9 cellular contexts compared by ENCODE assay signal in genomic region chr20:45406260-45407066, GRCh38. TPM values are rescaled to one million over a fixed set of nuclear protein-coding genes. Genes with fewer than 3 reads are reported as not detected.
DNase-seq lines count a peak whose midpoint lies in the region; ATAC-seq and TF ChIP-seq lines count a peak whose summit lies in the region.
"Had no signal": no experiment of that assay in that cellular context is flagged by ENCODE, and none has a peak within 500 bp of the region (broad histone marks: within the 10 kb centered on the region; RNA-seq: fewer than 3 reads in every experiment).

No MANE protein-coding gene starts in this region.

- no peak overlapping the region for H2AFZ ChIP-seq in OCI-LY1 (ENCODE audit: low read length)

- TF ChIP-seq CTCF in OCI-LY1 (IDR thresholded peaks at IDR 0.05; ENCODE audit: low read length) (no peak), fibroblast of the aortic adventitia (IDR thresholded peaks at IDR 0.05; ENCODE audit: insufficient read depth, low read length) (no peak)

- H4K20me1 ChIP-seq in OCI-LY1 (ENCODE audit: insufficient read depth, low read length), result no peaks in the 10 kb centered on the region

- H3K9me3 Mint-ChIP-seq in activated T-helper 17 cell treated with anti-CD3 and anti-CD28 coated beads, Interleukin-2, amount 50 U/mL, for 72 hours, result no peaks in the 10 kb centered on the region
- H3K9me3 Mint-ChIP-seq in naive thymus-derived CD8-positive, alpha-beta T cell, result peaks cover 0 to 8% (median 0%) of the 10 kb centered on the region in 9 donors

- no peaks in the 10 kb centered on the region for H3F3A ChIP-seq in OCI-LY1 (ENCODE audit: insufficient read depth, low read length)

- H3K27me3 Mint-ChIP-seq in activated T-helper 17 cell treated with anti-CD3 and anti-CD28 coated beads, Interleukin-2, amount 50 U/mL, for 72 hours, result no peaks in the 10 kb centered on the region
- peaks cover 0 to 2% (median 0%) of the 10 kb centered on the region in 5 donors for H3K27me3 Mint-ChIP-seq in naive thymus-derived CD8-positive, alpha-beta T cell

- H3K4me2 ChIP-seq in OCI-LY1 (ENCODE audit: low read length), result peak overlapping the region; percentile 40

- peak overlapping the region; percentile 71 for H3K4me3 Mint-ChIP-seq in activated T-helper 17 cell treated with anti-CD3 and anti-CD28 coated beads, Interleukin-2, amount 50 U/mL, for 72 hours
- H3K4me3 Mint-ChIP-seq in naive thymus-derived CD8-positive, alpha-beta T cell, result peak overlapping the region; percentile 80 to 91 (median 82)

- peak; percentile 64 for ATAC-seq in activated T-helper 17 cell treated with anti-CD3 and anti-CD28 coated beads, Interleukin-2, amount 50 U/mL, for 72 hours (replicated peaks)
- ATAC-seq in naive thymus-derived CD8-positive, alpha-beta T cell, result peak; percentile 58 to 64
- ATAC-seq in GM21526 (IDR thresholded peaks at IDR 0.05; ENCODE audit: low FRiP score, unreplicated experiment), result no peak

- H3K27ac ChIP-seq in OCI-LY1 (ENCODE audit: low read depth, low read length, poor library complexity, severe bottlenecking) (no peak overlapping the region), temporal lobe (ENCODE audit: low read depth, low read length) (peak overlapping the region; percentile 99)
- H3K27ac ChIP-seq: 22Rv1 had no signal

- POLR2A ChIA-PET in naive thymus-derived CD8-positive, alpha-beta T cell (lab: Charles Lee), result interaction anchor here (1.2 to 5.5 kb wide), 6 partner anchors 10 to 43 kb away, joined by 4 to 53 read pairs (median 16); partner anchors contain the start of genes PIGT and SYS1

- peak overlapping the region; percentile 45 for H3K4me3 ChIP-seq in OCI-LY1 (ENCODE audit: low read depth, low read length, poor library complexity, severe bottlenecking)
- peak overlapping the region; percentile 73 for H3K4me3 ChIP-seq in fibroblast of the aortic adventitia (ENCODE audit: low read depth, low read length)

- peaks cover 9% of the 10 kb centered on the region; the same call in 1 of the 2 replicates for H3K27me3 ChIP-seq in OCI-LY1 (ENCODE audit: insufficient read depth, low read length)

- peaks cover 3% of the 10 kb centered on the region; the same call in 1 of the 2 replicates for H3K9me3 ChIP-seq in OCI-LY1 (ENCODE audit: low read length)

- H3K27ac Mint-ChIP-seq in activated T-helper 17 cell treated with anti-CD3 and anti-CD28 coated beads, Interleukin-2, amount 50 U/mL, for 72 hours, result no peak overlapping the region
- H3K27ac Mint-ChIP-seq in naive thymus-derived CD8-positive, alpha-beta T cell, result peak overlapping the region in 8 of 10 donors; percentile 79 to 93 (median 86)

- H3K36me3 Mint-ChIP-seq in activated T-helper 17 cell treated with anti-CD3 and anti-CD28 coated beads, Interleukin-2, amount 50 U/mL, for 72 hours (ENCODE audit: low read depth), result no peaks in the 10 kb centered on the region
- H3K36me3 Mint-ChIP-seq in naive thymus-derived CD8-positive, alpha-beta T cell, result peaks cover 0 to 8% (median 3%) of the 10 kb centered on the region in 3 donors

- no peak overlapping the region for H3K9ac ChIP-seq in OCI-LY1 (ENCODE audit: low read length)

- H3K36me3 ChIP-seq in OCI-LY1 (ENCODE audit: insufficient read depth, low read length), result no peaks in the 10 kb centered on the region; the same call in 1 of the 2 replicates

- H3K4me1 ChIP-seq in OCI-LY1 (ENCODE audit: insufficient read depth, low read length, severe bottlenecking), result peaks cover 12% of the 10 kb centered on the region

- peaks cover 9% of the 10 kb centered on the region for H3K4me1 Mint-ChIP-seq in activated T-helper 17 cell treated with anti-CD3 and anti-CD28 coated beads, Interleukin-2, amount 50 U/mL, for 72 hours
- H3K4me1 Mint-ChIP-seq in naive thymus-derived CD8-positive, alpha-beta T cell, result peaks cover 12 to 30% (median 25%) of the 10 kb centered on the region in 4 donors

- DNase-seq in DMS 273 (lab: John Stamatoyannopoulos, UW; ENCODE audit: unreplicated experiment) (peak; percentile 77), DMS 273 treated with DMSO at 0.1 percent for 48 hours (lab: John Stamatoyannopoulos, UW) (no peak), fibroblast of the aortic adventitia (ENCODE audit: low read depth) (peak; percentile 31)
- peak; percentile 23 to 70 (median 45) for DNase-seq in naive thymus-derived CD8-positive, alpha-beta T cell

- no peaks in the 10 kb centered on the region for H3K79me2 ChIP-seq in OCI-LY1 (ENCODE audit: insufficient read depth, low read length)

- H3K9me2 ChIP-seq in OCI-LY1 (ENCODE audit: low read depth, low read length), result no peaks in the 10 kb centered on the region

RNA-seq across cellular contexts. Expression of gene DBNDD2, which starts 1.6 kb away (rescaled TPM):
- 10 to 100 TPM in 1 of 2 donors, 1 to 10 TPM in 1; 4.6 to 12.5 TPM for total RNA-seq in activated T-helper 17 cell treated with anti-CD3 and anti-CD28 coated beads, Interleukin-2, amount 50 U/mL, for 72 hours
- 1.3 and 4.6 TPM in 2 replicates for total RNA-seq in fibroblast of the aortic adventitia (ENCODE audit: low replicate concordance)
- total RNA-seq in naive thymus-derived CD8-positive, alpha-beta T cell, result 10 to 100 TPM; 13.6 to 13.9 TPM
- 10 to 100 TPM; 11.6 to 13.5 (median 13.4) TPM for polyA plus RNA-seq in naive thymus-derived CD8-positive, alpha-beta T cell
- total RNA-seq in temporal lobe, result 7.4 TPM

RNA-seq across cellular contexts. Expression of gene PIGT, which starts 9.5 kb away (rescaled TPM):
- 10 to 100 TPM; 34.4 to 67.9 TPM for total RNA-seq in activated T-helper 17 cell treated with anti-CD3 and anti-CD28 coated beads, Interleukin-2, amount 50 U/mL, for 72 hours
- 19.9 and 67.4 TPM in 2 replicates for total RNA-seq in fibroblast of the aortic adventitia (ENCODE audit: low replicate concordance)
- 10 to 100 TPM; 80.1 to 86.7 TPM for total RNA-seq in naive thymus-derived CD8-positive, alpha-beta T cell
- 10 to 100 TPM; 73.4 to 90.6 (median 73.9) TPM for polyA plus RNA-seq in naive thymus-derived CD8-positive, alpha-beta T cell
- 8.6 TPM for total RNA-seq in temporal lobe

RNA-seq across cellular contexts. Expression of gene TP53TG5, which starts 28.3 kb away (rescaled TPM):
- under 1 TPM; 0.11 to 0.50 TPM for total RNA-seq in activated T-helper 17 cell treated with anti-CD3 and anti-CD28 coated beads, Interleukin-2, amount 50 U/mL, for 72 hours
- total RNA-seq in fibroblast of the aortic adventitia (ENCODE audit: low replicate concordance) (0.09 TPM in 1 of 2 replicates, not detected in the other), temporal lobe (not detected)
- under 1 TPM in 1 of 2 experiments, not detected in 1; 0.47 TPM for total RNA-seq in naive thymus-derived CD8-positive, alpha-beta T cell
- polyA plus RNA-seq in naive thymus-derived CD8-positive, alpha-beta T cell, result under 1 TPM in 2 of 3 donors, not detected in 1; 0.42 to 0.55 TPM

RNA-seq across cellular contexts. Expression of gene SYS1, which starts 43.5 kb away (rescaled TPM):
- total RNA-seq in activated T-helper 17 cell treated with anti-CD3 and anti-CD28 coated beads, Interleukin-2, amount 50 U/mL, for 72 hours, result 10 to 100 TPM; 29.9 to 32.9 TPM
- total RNA-seq in fibroblast of the aortic adventitia (ENCODE audit: low replicate concordance), result 27.9 and 29.4 TPM in 2 replicates
- total RNA-seq in naive thymus-derived CD8-positive, alpha-beta T cell, result 10 to 100 TPM; 58.7 to 62.5 TPM
- 10 to 100 TPM; 34.2 to 46.1 (median 36.2) TPM for polyA plus RNA-seq in naive thymus-derived CD8-positive, alpha-beta T cell
- total RNA-seq in temporal lobe, result 18.7 TPM

RNA-seq across cellular contexts. Expression of gene SDC4, which starts 58.2 kb away (rescaled TPM):
- 10 to 100 TPM; 21.6 to 62.6 TPM for total RNA-seq in activated T-helper 17 cell treated with anti-CD3 and anti-CD28 coated beads, Interleukin-2, amount 50 U/mL, for 72 hours
- total RNA-seq in fibroblast of the aortic adventitia (ENCODE audit: low replicate concordance) (91.1 and 150 TPM in 2 replicates), temporal lobe (0.98 TPM)
- under 1 TPM; 0.25 to 0.31 TPM for total RNA-seq in naive thymus-derived CD8-positive, alpha-beta T cell
- polyA plus RNA-seq in naive thymus-derived CD8-positive, alpha-beta T cell, result under 1 TPM in 2 of 3 donors, not detected in 1; 0.09 to 0.24 TPM
